20 cellular contexts compared by ENCODE assay signal in the genomic region with DNA sequence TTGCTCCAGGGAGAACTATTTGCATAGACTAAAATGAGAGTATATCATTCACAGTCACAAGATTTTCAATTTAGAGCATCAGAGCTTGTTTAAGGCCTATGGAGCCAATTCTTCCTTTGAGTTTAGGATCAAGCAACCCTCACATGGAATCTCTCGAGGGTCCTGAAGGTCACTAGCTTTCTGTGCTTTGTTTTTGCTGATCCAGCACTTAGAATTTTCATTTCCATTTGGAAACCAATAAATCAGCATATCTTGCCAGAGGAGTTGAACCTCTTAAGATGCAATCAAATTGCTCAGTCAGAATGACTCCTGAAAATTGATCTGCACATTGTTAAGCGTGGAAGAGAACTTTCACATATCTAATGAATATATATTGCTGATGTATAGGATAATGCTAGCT.
DNase-seq lines count a peak whose midpoint lies in the region; ATAC-seq, FAIRE-seq and TF ChIP-seq lines count a peak whose summit lies in the region.
"Had no signal": no experiment of that assay in that cellular context is flagged by ENCODE, and none has a peak within 500 bp of the region (broad histone marks: within the 10 kb centered on the region; RNA-seq: fewer than 3 reads in every experiment).

No MANE protein-coding gene starts in this region.

- no peak overlapping the region for H3K9ac ChIP-seq in HepG2 (ENCODE audit: insufficient read depth, low read depth, low read length)
- H3K9ac ChIP-seq: BLaER1 treated with 17β-estradiol and CSF1 and Interleukin-3, amounts not matched to agents 10 nM and 100 nM had no signal

- POLR2A ChIA-PET in HepG2 (lab: Yijun Ruan, JAX), result no interaction called here

- intact Hi-C loops in HepG2 (cut with micrococcal nuclease; ENCODE audit: unreplicated experiment) (no loop called here), right lobe of liver (cut with DNase I) (no loop called here)

- BruUV-seq in HepG2 (replicated peaks; lab: Mats Ljungman, UMichigan), result no TSS peak

- TF ChIP-seq EP300 in HepG2 (IDR thresholded peaks at IDR 0.05; ENCODE audit: low read depth in 2 of 2, low read length in 2 of 2), result no peak
- TF ChIP-seq EP300 in HepG2 (CRISPR knock-in tag; IDR thresholded peaks at IDR 0.05; ENCODE audit: borderline replicate concordance), result no peak

- H3K27ac ChIP-seq in HepG2 (ENCODE audit: extremely low read length, insufficient read depth, low read length) (no peak overlapping the region), right lobe of liver (no peak overlapping the region)
- H3K27ac ChIP-seq: 22Rv1; BLaER1 treated with 17β-estradiol and CSF1 and Interleukin-3, amounts not matched to agents 10 nM and 100 nM; C4-2B had no signal

- in situ Hi-C loops in HepG2 (cut with HindIII; ENCODE audit: extremely low pct_ligation_motif_present, low pct_unique_long_range_greater_than_20kb), result no loop called here

- no peaks in the 10 kb centered on the region for H3K79me2 ChIP-seq in HepG2 (ENCODE audit: insufficient read depth, low read length)

- CTCF ChIA-PET in HepG2 (lab: Yijun Ruan, JAX; ENCODE audit: low intra/inter-chr PET ratio, low total read pairs), result no interaction called here

- H3K36me3 ChIP-seq in HepG2 (replicated peaks in 1 of 2; ENCODE audit: control insufficient read depth in 1 of 2, insufficient read depth in 2 of 2, low read length in 2 of 2) (no peaks in the 10 kb centered on the region), right lobe of liver (no peaks in the 10 kb centered on the region)
- H3K36me3 ChIP-seq: BLaER1 treated with 17β-estradiol and CSF1 and Interleukin-3, amounts not matched to agents 10 nM and 100 nM had no signal

- H4K20me1 ChIP-seq in HepG2 (ENCODE audit: insufficient read depth, low read length), result no peaks in the 10 kb centered on the region
- H4K20me1 ChIP-seq: BLaER1 treated with 17β-estradiol and CSF1 and Interleukin-3, amounts not matched to agents 10 nM and 100 nM had no signal

- no peak for TF ChIP-seq RAD21 in HepG2 (CRISPR knock-in tag; IDR thresholded peaks at IDR 0.05)

- no peak for DNase-seq in HepG2 (ENCODE audit: low spot score)
- no peak for DNase-seq in right lobe of liver
- peak; percentile 67 for DNase-seq in SK-N-DZ (ENCODE audit: low spot score)
- no peak for DNase-seq in AG08396 (ENCODE audit: low spot score)
- DNase-seq: ACHN; AML-193; Caco-2; Calu3; CD4-positive, alpha-beta T cell; CD8-positive, alpha-beta T cell; DMS79 treated with DMSO at 0.1 percent for 48 hours; GF-D8 had no signal

- H3K9me3 ChIP-seq in HepG2 (ENCODE audit: low read length) (peaks cover 59% of the 10 kb centered on the region), right lobe of liver (no peaks in the 10 kb centered on the region)
- H3K9me3 ChIP-seq: Caco-2 had no signal

- ATAC-seq in HepG2 (no peak), right lobe of liver (no peak), GM19328 (IDR thresholded peaks at IDR 0.05; ENCODE audit: unreplicated experiment) (no peak)
- ATAC-seq: CD8-positive, alpha-beta T cell had no signal

- FAIRE-seq in HepG2 (lab: Jason Lieb, UNC), result no peak
- FAIRE-seq: D721Med, G401.6, GM12891, GM19239 had no signal

- H3K4me1 ChIP-seq in HepG2 (ENCODE audit: insufficient read depth, low read length), result no peaks in the 10 kb centered on the region
- H3K4me1 ChIP-seq in right lobe of liver, result no peaks in the 10 kb centered on the region
- H3K4me1 ChIP-seq: BLaER1 treated with 17β-estradiol and CSF1 and Interleukin-3, amounts not matched to agents 10 nM and 100 nM; Caco-2 had no signal

- H3K27me3 ChIP-seq in HepG2 (ENCODE audit: control insufficient read depth in 1 of 2, insufficient read depth in 2 of 2, low read length in 2 of 2) (no peaks in the 10 kb centered on the region), right lobe of liver (no peaks in the 10 kb centered on the region)
- H3K27me3 ChIP-seq: BLaER1 treated with 17β-estradiol and CSF1 and Interleukin-3, amounts not matched to agents 10 nM and 100 nM had no signal

- no peak overlapping the region for H3K4me2 ChIP-seq in HepG2 (ENCODE audit: low read depth, low read length)
- H3K4me2 ChIP-seq: BLaER1 treated with 17β-estradiol and CSF1 and Interleukin-3, amounts not matched to agents 10 nM and 100 nM had no signal

- TF ChIP-seq POLR2A in HepG2 (IDR thresholded peaks at IDR 0.05; ENCODE audit: insufficient read depth in 1 of 2, low read depth in 2 of 2, low read length in 2 of 2) (no peak), right lobe of liver (IDR thresholded peaks at IDR 0.05) (no peak)

- 3% methylated on average over 2 of the region's 2 CpGs for WGBS in HepG2 (ENCODE audit: low lambda C conversion rate)
- WGBS in right lobe of liver (ENCODE audit: insufficient coverage, low coverage, low lambda C conversion rate, missing lambda C conversion rate), result 6% methylated on average over 2 of the region's 2 CpGs

- no peak overlapping the region for H3K4me3 ChIP-seq in HepG2 (replicated peaks in 1 of 3; ENCODE audit: insufficient read depth in 1 of 3, low read depth in 2 of 3, low read length in 3 of 3)
- no peak overlapping the region for H3K4me3 ChIP-seq in right lobe of liver
- H3K4me3 ChIP-seq: BLaER1 treated with 17β-estradiol and CSF1 and Interleukin-3, amounts not matched to agents 10 nM and 100 nM had no signal

- TF ChIP-seq CTCF in HepG2 (CRISPR knock-in tag; IDR thresholded peaks at IDR 0.05), result no peak
- no peak for TF ChIP-seq CTCF in right lobe of liver (IDR thresholded peaks at IDR 0.05)

- H2AFZ ChIP-seq in HepG2 (ENCODE audit: low read length), result no peak overlapping the region

TF ChIP-seq in HepG2, 621 proteins besides CTCF, POLR2A, EP300 and RAD21:
- TF ChIP-seq PCBP1 (IDR thresholded peaks at IDR 0.05; ENCODE audit: borderline replicate concordance, low read depth, low read length) (no peak), MAFK (conservative IDR thresholded peaks at IDR 0.05 in 1 of 2, IDR thresholded peaks at IDR 0.05 in 1 of 2; ENCODE audit: low read length in 2 of 2) (peak; percentile 74 to 85), MAFF (IDR thresholded peaks at IDR 0.05; ENCODE audit: low read depth, low read length) (peak; percentile 82), SOX5 (CRISPR knock-in tag; IDR thresholded peaks at IDR 0.05; ENCODE audit: borderline replicate concordance) (no peak)
